8 cellular contexts compared by ENCODE assay signal in genomic region chr12:57522019-57522886, GRCh38. TPM values are rescaled to one million over a fixed set of nuclear protein-coding genes. Genes with fewer than 3 reads are reported as not detected.
DNase-seq lines count a peak whose midpoint lies in the region; ATAC-seq and TF ChIP-seq lines count a peak whose summit lies in the region.

A gene with protein sequence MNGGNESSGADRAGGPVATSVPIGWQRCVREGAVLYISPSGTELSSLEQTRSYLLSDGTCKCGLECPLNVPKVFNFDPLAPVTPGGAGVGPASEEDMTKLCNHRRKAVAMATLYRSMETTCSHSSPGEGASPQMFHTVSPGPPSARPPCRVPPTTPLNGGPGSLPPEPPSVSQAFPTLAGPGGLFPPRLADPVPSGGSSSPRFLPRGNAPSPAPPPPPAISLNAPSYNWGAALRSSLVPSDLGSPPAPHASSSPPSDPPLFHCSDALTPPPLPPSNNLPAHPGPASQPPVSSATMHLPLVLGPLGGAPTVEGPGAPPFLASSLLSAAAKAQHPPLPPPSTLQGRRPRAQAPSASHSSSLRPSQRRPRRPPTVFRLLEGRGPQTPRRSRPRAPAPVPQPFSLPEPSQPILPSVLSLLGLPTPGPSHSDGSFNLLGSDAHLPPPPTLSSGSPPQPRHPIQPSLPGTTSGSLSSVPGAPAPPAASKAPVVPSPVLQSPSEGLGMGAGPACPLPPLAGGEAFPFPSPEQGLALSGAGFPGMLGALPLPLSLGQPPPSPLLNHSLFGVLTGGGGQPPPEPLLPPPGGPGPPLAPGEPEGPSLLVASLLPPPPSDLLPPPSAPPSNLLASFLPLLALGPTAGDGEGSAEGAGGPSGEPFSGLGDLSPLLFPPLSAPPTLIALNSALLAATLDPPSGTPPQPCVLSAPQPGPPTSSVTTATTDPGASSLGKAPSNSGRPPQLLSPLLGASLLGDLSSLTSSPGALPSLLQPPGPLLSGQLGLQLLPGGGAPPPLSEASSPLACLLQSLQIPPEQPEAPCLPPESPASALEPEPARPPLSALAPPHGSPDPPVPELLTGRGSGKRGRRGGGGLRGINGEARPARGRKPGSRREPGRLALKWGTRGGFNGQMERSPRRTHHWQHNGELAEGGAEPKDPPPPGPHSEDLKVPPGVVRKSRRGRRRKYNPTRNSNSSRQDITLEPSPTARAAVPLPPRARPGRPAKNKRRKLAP (plus strand): TSS chr12:57522824. CDS start chr12:57524304, 1,480 bp downstream.

- H2AFZ ChIP-seq in SK-N-SH (ENCODE audit: low read depth) (peak within 1 kb of the TSS; percentile 15; the same call in 1 of the 2 replicates), osteoblast (ENCODE audit: low read length) (peak within 1 kb of the TSS; percentile 83)

- H3K79me2 ChIP-seq in SK-N-SH (ENCODE audit: insufficient read depth): peaks cover 58% of the 10 kb centered on the region
- peaks cover 68% of the 10 kb centered on the region for H3K79me2 ChIP-seq in osteoblast (ENCODE audit: insufficient read depth, low read length)

- H3K36me3 ChIP-seq in GM06990 (ENCODE audit: control insufficient read depth, insufficient read depth, low read length) (peaks cover 21% of the 10 kb centered on the region), SK-N-SH (replicated peaks in 1 of 2; ENCODE audit: control insufficient read depth in 1 of 2, insufficient read depth in 2 of 2, low read length in 1 of 2) (peaks cover 33 to 41% of the 10 kb centered on the region in 2 experiments), osteoblast (ENCODE audit: insufficient read depth, low read length) (peaks cover 37% of the 10 kb centered on the region), thoracic aorta (peaks cover 28% of the 10 kb centered on the region)

- WGBS in SK-N-SH (ENCODE audit: low lambda C conversion rate): 4% methylated on average over 6 of the region's 56 CpGs

- H3K4me3 ChIP-seq in GM06990 (replicated peaks; ENCODE audit: low read depth, low read length): peak within 1 kb of the TSS; percentile 93
- peak within 1 kb of the TSS; percentile 67 for H3K4me3 ChIP-seq in HFF-Myc (replicated peaks; ENCODE audit: low read depth, low read length)
- H3K4me3 ChIP-seq in SK-N-SH (ENCODE audit: low read depth in 2 of 2, low read length in 1 of 2): peak within 1 kb of the TSS; percentile 72 to 88
- peak within 1 kb of the TSS; percentile 77 for H3K4me3 ChIP-seq in osteoblast (ENCODE audit: insufficient read depth, low read length)
- H3K4me3 ChIP-seq in thoracic aorta: peak within 1 kb of the TSS; percentile 90

- no peaks in the 10 kb centered on the region for H3K9me2 ChIP-seq in SK-N-SH

- H3K9ac ChIP-seq in SK-N-SH: peak within 1 kb of the TSS; percentile 86

- DNase-seq in GM06990 (ENCODE audit: extremely low read depth, insufficient read length) (peak; percentile 94), HFF-Myc (ENCODE audit: extremely low read depth, low read depth) (peak; percentile 75), MV-4-11 (lab: John Stamatoyannopoulos, UW) (peak; percentile 94), SK-N-SH (peak; percentile 98), glomerular endothelial cell (ENCODE audit: extremely low read depth, low read depth, low spot score) (no peak), osteoblast (ENCODE audit: insufficient read length, low spot score, missing footprints) (peak; percentile 100), thoracic aorta (ENCODE audit: low spot score) (peak; percentile 60)
- peak; percentile 90 for DNase-seq in activated naive CD4-positive, alpha-beta T cell treated with anti-CD3 and anti-CD28 coated beads, Interleukin-2, amount 50 U/mL, for 16 hours

- peak; percentile 2 to 44; a peak in 1 of 4 replicates for TF ChIP-seq EP300 in SK-N-SH (IDR thresholded peaks at IDR 0.05; ENCODE audit: borderline replicate concordance in 1 of 2, low read depth in 1 of 2, low read length in 1 of 2)

- POLR2A ChIA-PET in SK-N-SH (lab: Yijun Ruan, JAX): no interaction called here

- peaks cover 39 to 46% of the 10 kb centered on the region in 2 experiments for H3K4me1 ChIP-seq in SK-N-SH (ENCODE audit: control insufficient read depth in 1 of 2, insufficient read depth in 2 of 2, low read depth in 1 of 2, low read length in 1 of 2)
- peaks cover 52% of the 10 kb centered on the region for H3K4me1 ChIP-seq in osteoblast (ENCODE audit: insufficient read depth, low read length)
- H3K4me1 ChIP-seq in thoracic aorta (ENCODE audit: control insufficient read depth in 1 of 2, low read depth in 2 of 2): peaks cover 43 to 63% of the 10 kb centered on the region in 2 donors

- H3K27me3 ChIP-seq in GM06990 (replicated peaks; ENCODE audit: control insufficient read depth, insufficient read depth, low read length): no peaks in the 10 kb centered on the region
- no peaks in the 10 kb centered on the region for H3K27me3 ChIP-seq in SK-N-SH (ENCODE audit: insufficient read depth)
- H3K27me3 ChIP-seq in osteoblast (ENCODE audit: insufficient read depth, low read length): no peaks in the 10 kb centered on the region
- H3K27me3 ChIP-seq in thoracic aorta (replicated peaks; ENCODE audit: insufficient read depth): no peaks in the 10 kb centered on the region

- ATAC-seq in thoracic aorta (ENCODE audit: insufficient number of reproducible peaks, low FRiP score, low read depth): peak; percentile 42

- H3F3A ChIP-seq in SK-N-SH (replicated peaks; ENCODE audit: insufficient read depth): peaks cover 40% of the 10 kb centered on the region

- H4K20me1 ChIP-seq in SK-N-SH (ENCODE audit: insufficient read depth) (peaks cover 36% of the 10 kb centered on the region), osteoblast (ENCODE audit: insufficient read depth, low read length) (peaks cover 47% of the 10 kb centered on the region)

- TF ChIP-seq CTCF in GM06990 (IDR thresholded peaks at IDR 0.05; ENCODE audit: insufficient read depth, low read length, poor library complexity, severe bottlenecking) (no peak), HFF-Myc (IDR thresholded peaks at IDR 0.05; ENCODE audit: low read depth, low read length, missing control alignments) (no peak), SK-N-SH (IDR thresholded peaks at IDR 0.05) (no peak), osteoblast (IDR thresholded peaks at IDR 0.05; ENCODE audit: extremely low read depth, low read depth, low read length) (no peak), thoracic aorta (IDR thresholded peaks at IDR 0.05) (no peak)

- H3K4me2 ChIP-seq in SK-N-SH (peak within 1 kb of the TSS; percentile 94), osteoblast (ENCODE audit: insufficient read depth, low read length) (peak within 1 kb of the TSS; percentile 96)

- H3K27ac ChIP-seq in SK-N-SH (ENCODE audit: low read depth in 2 of 2, low read length in 1 of 2) (peak within 1 kb of the TSS; percentile 93), osteoblast (ENCODE audit: low read depth, low read length) (peak within 1 kb of the TSS; percentile 96), thoracic aorta (peak within 1 kb of the TSS; percentile 96 to 99)

- CTCF ChIA-PET in SK-N-SH (lab: Yijun Ruan, JAX): no interaction called here

- no peak for TF ChIP-seq RAD21 in SK-N-SH (IDR thresholded peaks at IDR 0.05; ENCODE audit: low read length)

- H3K9me3 ChIP-seq in SK-N-SH (no peaks in the 10 kb centered on the region), osteoblast (ENCODE audit: low read depth, low read length) (no peaks in the 10 kb centered on the region), thoracic aorta (no peaks in the 10 kb centered on the region)

TF ChIP-seq in SK-N-SH, 30 proteins besides CTCF, POLR2A, EP300 and RAD21 (continues in another document):
- peak; percentile 48 for TF ChIP-seq CHD2 (IDR thresholded peaks at IDR 0.05; ENCODE audit: low read length, partially characterized antibody)
- TF ChIP-seq TCF12 (IDR thresholded peaks at IDR 0.05): 0 out of 2 replicates have a peak, but pooled peaks have one; percentile 5
- TF ChIP-seq, protein P1, sequence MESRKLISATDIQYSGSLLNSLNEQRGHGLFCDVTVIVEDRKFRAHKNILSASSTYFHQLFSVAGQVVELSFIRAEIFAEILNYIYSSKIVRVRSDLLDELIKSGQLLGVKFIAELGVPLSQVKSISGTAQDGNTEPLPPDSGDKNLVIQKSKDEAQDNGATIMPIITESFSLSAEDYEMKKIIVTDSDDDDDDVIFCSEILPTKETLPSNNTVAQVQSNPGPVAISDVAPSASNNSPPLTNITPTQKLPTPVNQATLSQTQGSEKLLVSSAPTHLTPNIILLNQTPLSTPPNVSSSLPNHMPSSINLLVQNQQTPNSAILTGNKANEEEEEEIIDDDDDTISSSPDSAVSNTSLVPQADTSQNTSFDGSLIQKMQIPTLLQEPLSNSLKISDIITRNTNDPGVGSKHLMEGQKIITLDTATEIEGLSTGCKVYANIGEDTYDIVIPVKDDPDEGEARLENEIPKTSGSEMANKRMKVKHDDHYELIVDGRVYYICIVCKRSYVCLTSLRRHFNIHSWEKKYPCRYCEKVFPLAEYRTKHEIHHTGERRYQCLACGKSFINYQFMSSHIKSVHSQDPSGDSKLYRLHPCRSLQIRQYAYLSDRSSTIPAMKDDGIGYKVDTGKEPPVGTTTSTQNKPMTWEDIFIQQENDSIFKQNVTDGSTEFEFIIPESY (IDR thresholded peaks at IDR 0.05; ENCODE audit: borderline replicate concordance, low read depth): no peak

RNA-seq across cellular contexts. Expression of the gene that starts here (rescaled TPM):
- polyA plus RNA-seq in SK-N-SH (2012; rRNA removed): 3.6 and 8.6 TPM in 2 replicates
- polyA plus RNA-seq in SK-N-SH (2012; cell fraction: cytosol; rRNA removed): 3.1 and 6.8 TPM in 2 replicates
- 25.4 TPM in 2 replicates for polyA plus RNA-seq in SK-N-SH (2012; cell fraction: nucleus; rRNA removed)
- 28.4 and 31.7 TPM in 2 replicates for total RNA-seq in glomerular endothelial cell
- 5.0 and 5.8 TPM in 2 replicates for total RNA-seq in osteoblast
- 10 to 100 TPM; 39.2 to 54.3 TPM for total RNA-seq in thoracic aorta
